ENCODE assay signal across 8 cellular contexts in the genomic region with DNA sequence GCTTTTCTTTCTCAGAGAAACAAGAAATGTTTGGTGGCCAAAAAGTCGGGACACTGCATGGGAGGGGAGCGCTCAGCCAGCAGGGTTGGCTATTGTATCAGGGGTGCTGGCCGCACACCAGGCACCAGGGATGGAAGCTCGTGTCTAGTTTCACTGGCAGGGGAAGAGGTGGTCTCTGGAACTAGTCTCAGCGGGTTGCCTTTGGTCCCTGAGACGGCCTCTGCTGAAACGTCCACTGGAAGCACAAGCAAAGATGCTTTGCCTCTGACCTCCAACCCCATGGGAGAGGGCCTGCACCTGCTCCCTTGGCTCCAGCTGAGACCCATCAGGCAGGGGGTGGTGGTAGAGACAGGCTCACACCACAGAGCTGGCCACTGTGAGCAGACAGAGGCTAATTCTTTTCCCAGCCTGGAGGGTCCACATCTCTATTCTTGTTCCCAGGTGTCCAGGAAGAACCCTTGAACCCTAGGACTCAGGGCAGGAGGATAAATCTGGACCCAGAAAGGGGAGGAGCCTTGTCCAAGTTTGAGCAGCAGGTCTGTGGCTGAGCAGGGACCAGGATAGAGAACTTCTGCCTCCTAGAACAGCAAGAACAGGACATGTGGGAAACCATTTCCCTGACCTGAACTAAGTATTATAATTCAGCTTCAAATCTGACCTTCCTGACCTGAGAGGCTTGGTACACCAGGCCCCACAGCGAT.
A peak's percentile ranks its signal among the peaks of the same experiment; 100 is the strongest.
DNase-seq lines count a peak whose midpoint lies in the region; ATAC-seq and TF ChIP-seq lines count a peak whose summit lies in the region.
"Had no signal": no experiment of that assay in that cellular context is flagged by ENCODE, and none has a peak within 500 bp of the region (broad histone marks: within the 10 kb centered on the region; RNA-seq: fewer than 3 reads in every experiment).

No MANE protein-coding gene starts in this region.

- H3K4ac ChIP-seq in mesendoderm (ENCODE audit: low read depth, low read length) = no peak overlapping the region

- no peaks in the 10 kb centered on the region for H3K79me1 ChIP-seq in mesendoderm (ENCODE audit: low read length)

- peak overlapping the region; percentile 72 for H3K56ac ChIP-seq in mesendoderm (ENCODE audit: low read length)

- H3K27ac ChIP-seq in mesendoderm (ENCODE audit: low read depth, low read length) (no peak overlapping the region), thoracic aorta (peak overlapping the region; percentile 96 to 99)

- ATAC-seq in thoracic aorta (ENCODE audit: insufficient number of reproducible peaks, low FRiP score, low read depth) = no peak
- no peak for ATAC-seq in HG02884 (IDR thresholded peaks at IDR 0.05; ENCODE audit: unreplicated experiment)

- H3K4me1 ChIP-seq in mesendoderm (ENCODE audit: control insufficient read depth, low read depth, low read length) (no peaks in the 10 kb centered on the region), thoracic aorta (ENCODE audit: control insufficient read depth in 1 of 2, low read depth in 2 of 2) (peaks cover 40 to 82% of the 10 kb centered on the region in 2 donors)

- H3K4me2 ChIP-seq in mesendoderm (ENCODE audit: low read length) = no peak overlapping the region

- H3K27me3 ChIP-seq in mesendoderm (ENCODE audit: insufficient read depth, low read length, poor library complexity) = no peaks in the 10 kb centered on the region
- H3K27me3 ChIP-seq in thoracic aorta (replicated peaks; ENCODE audit: insufficient read depth) = no peaks in the 10 kb centered on the region

- H2BK5ac ChIP-seq in mesendoderm (ENCODE audit: low read length) = no peak overlapping the region

- H4K5ac ChIP-seq in mesendoderm (ENCODE audit: low read length) = no peak overlapping the region

- H3K9me3 ChIP-seq in thoracic aorta = no peaks in the 10 kb centered on the region

- DNase-seq in LNCaP clone FGC (ENCODE audit: low read depth) (no peak), cardiac fibroblast (ENCODE audit: low read depth in 2 of 2) (no peak), mesendoderm (no peak), thoracic aorta (ENCODE audit: low spot score) (no peak), NCI-H2171 treated with DMSO at 0.1 percent for 48 hours (lab: John Stamatoyannopoulos, UW) (no peak), OCI-M2 (lab: John Stamatoyannopoulos, UW; ENCODE audit: unreplicated experiment) (no peak)
- DNase-seq: dermis blood vessel endothelial cell had no signal

- no peak overlapping the region for H3K18ac ChIP-seq in mesendoderm (ENCODE audit: low read length)

- H2AK5ac ChIP-seq in mesendoderm (ENCODE audit: low read length) = no peak overlapping the region

- no CpG with 5 or more reads among the region's 8 CpGs for WGBS in mesendoderm (ENCODE audit: extremely low coverage, insufficient coverage, low lambda C conversion rate)

- no peak overlapping the region for H4K8ac ChIP-seq in mesendoderm (ENCODE audit: low read depth, low read length)

- no peak overlapping the region for H3K23ac ChIP-seq in mesendoderm (ENCODE audit: low read length)

- no peaks in the 10 kb centered on the region for H3K36me3 ChIP-seq in mesendoderm (ENCODE audit: control insufficient read depth, insufficient read depth, low read length)
- H3K36me3 ChIP-seq in thoracic aorta = no peaks in the 10 kb centered on the region

- TF ChIP-seq CTCF in LNCaP clone FGC (IDR thresholded peaks at IDR 0.05; ENCODE audit: control insufficient read depth, extremely low read depth, insufficient read depth) (no peak), cardiac fibroblast (IDR thresholded peaks at IDR 0.05; ENCODE audit: low read depth, low read length) (no peak), thoracic aorta (IDR thresholded peaks at IDR 0.05) (no peak)

- H2BK15ac ChIP-seq in mesendoderm (replicated peaks; ENCODE audit: low read depth) = no peak overlapping the region

- peak overlapping the region; percentile 19 for H3K9ac ChIP-seq in mesendoderm (ENCODE audit: low read length)

- H3K4me3 ChIP-seq in LNCaP clone FGC (ENCODE audit: low read depth, low read length) (peak overlapping the region; percentile 40), cardiac fibroblast (replicated peaks in 1 of 2; ENCODE audit: low read depth in 2 of 2, low read length in 2 of 2) (peak overlapping the region; percentile 50 to 56), mesendoderm (ENCODE audit: low read length) (no peak overlapping the region), thoracic aorta (peak overlapping the region; percentile 80)

- no peaks in the 10 kb centered on the region for H3K79me2 ChIP-seq in mesendoderm (ENCODE audit: control insufficient read depth, insufficient read depth, low read length)

- H2BK120ac ChIP-seq in mesendoderm (ENCODE audit: low read depth, low read length) = no peak overlapping the region
